In the genomic region with DNA sequence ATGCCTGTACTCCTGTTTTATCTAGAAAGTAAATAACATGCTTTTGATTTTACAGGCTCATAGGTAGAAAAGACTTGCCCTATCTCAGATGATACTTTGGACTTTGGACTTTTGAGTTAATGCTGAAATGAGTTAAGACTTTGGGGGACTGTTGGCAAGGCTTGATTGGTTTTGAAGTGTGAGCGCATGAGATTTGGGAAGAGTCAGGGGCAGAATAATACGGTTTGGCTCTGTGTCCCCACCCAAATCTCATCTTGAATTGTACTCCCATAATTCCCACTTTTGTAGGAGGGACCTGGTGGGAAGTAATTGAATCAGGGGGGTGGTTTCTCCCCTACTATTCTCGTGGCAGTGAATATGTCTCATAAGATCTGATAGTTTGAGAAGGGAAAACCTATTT, we compare ENCODE assay signal across 27 cellular contexts.
"Had no signal": no experiment of that assay in that cellular context is flagged by ENCODE, and none has a peak within 500 bp of the region (broad histone marks: within the 10 kb centered on the region; RNA-seq: fewer than 3 reads in every experiment).

No MANE protein-coding gene starts in this region.

- H3K36me3 Mint-ChIP-seq: naive thymus-derived CD4-positive, alpha-beta T cell; natural killer cell; neural progenitor cell; stimulated activated effector memory CD8-positive, alpha-beta T cell treated with anti-CD3 and anti-CD28 coated beads, Interleukin-12 subunit alpha, Interleukin-12 subunit beta, amount 100 ng/mL, for 72 hours; stimulated activated naive B cell treated with anti-CD40 and anti-IgM and Interleukin-4, amounts not matched to agents 10 μg/mL and 1 μg/mL and 100 μg/mL, for 72 hours had no signal

- H3K4me3 ChIP-seq: neural progenitor cell, ovary, psoas muscle, skin epidermis, smooth muscle cell, stomach, thoracic aorta, thyroid gland, tibial nerve, upper lobe of left lung, vagina had no signal

- DNase-seq: naive thymus-derived CD4-positive, alpha-beta T cell; natural killer cell; occipital lobe; ovary; posterior cingulate gyrus; psoas muscle; right cardiac atrium; stimulated activated CD4-positive, alpha-beta T cell treated with anti-CD3 and anti-CD28 coated beads, Interleukin-15, amount 100 ng/mL, for 24 hours; stimulated activated CD4-positive, alpha-beta T cell treated with anti-CD3 and anti-CD28 coated beads, Interleukin-2, amount 100 ng/mL, for 24 hours; stimulated activated CD4-positive, alpha-beta T cell treated with anti-CD3 and anti-CD28 coated beads, Interleukin-2, amount 100 ng/mL, for 48 hours; stimulated activated CD4-positive, alpha-beta T cell treated with anti-CD3 and anti-CD28 coated beads, Interleukin-4, amount 100 ng/mL, for 24 hours; stimulated activated naive B cell treated with anti-CD40 and anti-IgM and Interleukin-4, amounts not matched to agents 10 μg/mL and 1 μg/mL and 100 μg/mL, for 72 hours; stimulated activated naive CD4-positive, alpha-beta T cell treated with Interleukin-2 at 50 U/mL for 16 hours; stomach; thyroid gland; trophoblast cell; upper lobe of left lung had no signal

- H3K9me3 Mint-ChIP-seq: natural killer cell; neural progenitor cell; stimulated activated effector memory CD8-positive, alpha-beta T cell treated with anti-CD3 and anti-CD28 coated beads, Interleukin-12 subunit alpha, Interleukin-12 subunit beta, amount 100 ng/mL, for 72 hours; stimulated activated naive CD8-positive, alpha-beta T cell treated with anti-CD3 and anti-CD28 coated beads, Interleukin-15, Interleukin-2, amounts not matched to agents 100 ng/mL and 50 ng/mL, for 24 hours had no signal

- H3K4me3 Mint-ChIP-seq: naive thymus-derived CD4-positive, alpha-beta T cell; natural killer cell; neural progenitor cell; stimulated activated effector memory CD8-positive, alpha-beta T cell treated with anti-CD3 and anti-CD28 coated beads, Interleukin-12 subunit alpha, Interleukin-12 subunit beta, amount 100 ng/mL, for 72 hours; stimulated activated naive B cell treated with anti-CD40 and anti-IgM and Interleukin-4, amounts not matched to agents 10 μg/mL and 1 μg/mL and 100 μg/mL, for 72 hours; stimulated activated naive CD8-positive, alpha-beta T cell treated with anti-CD3 and anti-CD28 coated beads, Interleukin-15, Interleukin-2, amounts not matched to agents 100 ng/mL and 50 ng/mL, for 24 hours had no signal

- H3K27ac Mint-ChIP-seq: naive thymus-derived CD4-positive, alpha-beta T cell; natural killer cell; neural progenitor cell; progenitor cell of endocrine pancreas; stimulated activated effector memory CD8-positive, alpha-beta T cell treated with anti-CD3 and anti-CD28 coated beads, Interleukin-12 subunit alpha, Interleukin-12 subunit beta, amount 100 ng/mL, for 72 hours; stimulated activated naive B cell treated with anti-CD40 and anti-IgM and Interleukin-4, amounts not matched to agents 10 μg/mL and 1 μg/mL and 100 μg/mL, for 72 hours; stimulated activated naive CD8-positive, alpha-beta T cell treated with anti-CD3 and anti-CD28 coated beads, Interleukin-15, Interleukin-2, amounts not matched to agents 100 ng/mL and 50 ng/mL, for 24 hours had no signal

- H3K9me3 ChIP-seq: ovary, psoas muscle, stomach, thoracic aorta, thyroid gland, tibial nerve, upper lobe of left lung, vagina had no signal

- H3K4me1 Mint-ChIP-seq: natural killer cell; stimulated activated effector memory CD8-positive, alpha-beta T cell treated with anti-CD3 and anti-CD28 coated beads, Interleukin-12 subunit alpha, Interleukin-12 subunit beta, amount 100 ng/mL, for 72 hours; stimulated activated naive B cell treated with anti-CD40 and anti-IgM and Interleukin-4, amounts not matched to agents 10 μg/mL and 1 μg/mL and 100 μg/mL, for 72 hours had no signal

- H3K27me3 ChIP-seq: neural progenitor cell, ovary, stomach, thyroid gland, tibial nerve, upper lobe of left lung, vagina had no signal

- ATAC-seq: naive thymus-derived CD4-positive, alpha-beta T cell; natural killer cell; psoas muscle; stimulated activated effector memory CD8-positive, alpha-beta T cell treated with anti-CD3 and anti-CD28 coated beads, Interleukin-12 subunit alpha, Interleukin-12 subunit beta, amount 100 ng/mL, for 72 hours; stimulated activated naive B cell treated with anti-CD40 and anti-IgM and Interleukin-4, amounts not matched to agents 10 μg/mL and 1 μg/mL and 100 μg/mL, for 72 hours had no signal

- H3K27ac ChIP-seq: neural progenitor cell, ovary, parathyroid adenoma, psoas muscle, skin epidermis, stomach, thoracic aorta, thyroid gland, tibial nerve, upper lobe of left lung, vagina had no signal

- H3K36me3 ChIP-seq: neural progenitor cell, ovary, stomach, thoracic aorta, thyroid gland, tibial nerve, upper lobe of left lung, vagina had no signal

- H3K4me1 ChIP-seq: neural progenitor cell, parathyroid adenoma, psoas muscle, thyroid gland had no signal
